In the genomic region with DNA sequence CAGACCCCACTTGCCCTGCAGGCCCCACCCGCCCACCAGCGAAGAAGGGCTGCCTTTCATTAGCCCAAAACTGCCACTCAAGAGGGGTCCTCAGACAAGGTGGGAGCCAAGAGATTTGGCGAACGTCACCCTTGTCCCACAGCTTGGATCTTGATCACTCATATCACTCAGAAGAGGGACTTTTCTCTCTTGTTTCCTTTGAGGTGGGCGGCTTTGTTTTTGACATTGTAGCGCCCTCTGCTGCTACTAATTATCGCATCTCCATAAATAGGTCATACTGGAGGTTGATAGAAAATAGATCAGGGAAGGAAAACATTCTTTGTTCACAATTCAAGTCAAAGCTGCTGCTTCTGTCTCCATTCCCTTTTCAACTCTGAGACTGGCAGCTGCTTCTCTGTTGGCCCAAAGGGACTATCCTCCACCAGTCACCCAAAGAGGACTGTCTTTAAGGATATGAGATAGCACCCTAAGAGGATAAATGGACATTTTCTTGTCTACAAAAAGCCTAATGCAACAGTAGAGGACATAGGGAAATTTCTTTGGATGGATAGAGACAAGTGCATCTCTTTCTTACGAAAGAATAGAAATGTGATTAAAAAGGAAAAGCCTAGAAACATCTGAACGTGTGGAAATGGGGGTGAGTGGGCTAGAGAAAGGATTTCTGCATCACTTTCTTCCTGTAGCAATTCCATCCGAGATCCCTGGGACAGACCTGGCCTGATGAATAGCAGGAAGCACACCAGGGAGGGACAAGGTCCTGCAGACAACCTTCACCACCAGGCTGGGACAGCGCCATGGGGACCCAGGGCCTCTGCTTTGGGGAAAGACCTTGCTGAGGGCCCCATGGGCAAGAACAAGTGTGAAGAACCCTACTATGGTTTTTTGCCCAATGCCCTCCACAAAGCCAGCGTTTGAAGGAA, we compare ENCODE assay signal across 8 cellular contexts.
A peak's percentile ranks its signal among the peaks of the same experiment; 100 is the strongest.
DNase-seq lines count a peak whose midpoint lies in the region; ATAC-seq and TF ChIP-seq lines count a peak whose summit lies in the region.

No MANE protein-coding gene starts in this region.

- H3K4me1 ChIP-seq in fibroblast of lung (ENCODE audit: control insufficient read depth, extremely low read depth, insufficient read depth, low read length) (no peaks in the 10 kb centered on the region), neuronal stem cell (ENCODE audit: control insufficient read depth in 2 of 2, insufficient read depth in 1 of 2, low read depth in 1 of 2, low read length in 2 of 2) (peaks cover 6 to 11% of the 10 kb centered on the region in 2 donors)

- no peaks in the 10 kb centered on the region for H4K20me1 ChIP-seq in fibroblast of lung (ENCODE audit: control insufficient read depth, extremely low read depth, insufficient read depth, low read length)

- no peak overlapping the region for H3K14ac ChIP-seq in neuronal stem cell (ENCODE audit: low read length)

- H3K4ac ChIP-seq in neuronal stem cell (ENCODE audit: low read length), result no peak overlapping the region

- H4K8ac ChIP-seq in neuronal stem cell (ENCODE audit: low read depth, low read length), result no peak overlapping the region

- no peak overlapping the region for H2AK5ac ChIP-seq in neuronal stem cell (ENCODE audit: low read depth, low read length)

- no peak overlapping the region for H2BK12ac ChIP-seq in neuronal stem cell (ENCODE audit: low read length)

- H2BK5ac ChIP-seq in neuronal stem cell (ENCODE audit: low read length), result no peak overlapping the region

- TF ChIP-seq CTCF in GM13977 (IDR thresholded peaks at IDR 0.05; ENCODE audit: extremely low read depth, insufficient read depth, missing control alignments) (peak; percentile 69), fibroblast of lung (conservative IDR thresholded peaks at IDR 0.05 in 1 of 2, IDR thresholded peaks at IDR 0.05 in 1 of 2; ENCODE audit: low read depth in 1 of 2, low read length in 2 of 2) (peak; percentile 22 to 55)

- WGBS in neuronal stem cell (ENCODE audit: extremely low coverage in 2 of 2, insufficient read length in 2 of 2, insufficient replicate concordance in 1 of 2), 2 donors, result no CpG with 5 or more reads among the region's 12 CpGs

- H3K27me3 ChIP-seq in fibroblast of lung (ENCODE audit: control insufficient read depth, insufficient read depth, low read length) (peaks cover 6% of the 10 kb centered on the region), neuronal stem cell (ENCODE audit: control insufficient read depth in 3 of 3, insufficient read depth in 3 of 3, low read depth in 1 of 3, low read length in 3 of 3) (no peaks in the 10 kb centered on the region)

- H3K4me3 ChIP-seq in fibroblast of lung (replicated peaks in 1 of 4; ENCODE audit: control extremely low read depth in 1 of 4, insufficient read depth in 1 of 4, low read depth in 3 of 4, low read length in 4 of 4) (no peak overlapping the region), neuronal stem cell (ENCODE audit: low read length in 2 of 2) (no peak overlapping the region)

- no peaks in the 10 kb centered on the region for H3K9me3 ChIP-seq in fibroblast of lung (ENCODE audit: control insufficient read depth, insufficient read depth, low read depth, low read length)
- no peaks in the 10 kb centered on the region for H3K9me3 ChIP-seq in neuronal stem cell (replicated peaks in 1 of 2; ENCODE audit: control insufficient read depth in 2 of 2, insufficient read depth in 1 of 2, low read depth in 1 of 2, low read length in 2 of 2)

- no peaks in the 10 kb centered on the region for H3K79me2 ChIP-seq in fibroblast of lung (ENCODE audit: control insufficient read depth, insufficient read depth, low read length)

- ATAC-seq in GM21576 (IDR thresholded peaks at IDR 0.05; ENCODE audit: unreplicated experiment), result no peak

- no peaks in the 10 kb centered on the region for H3K36me3 ChIP-seq in fibroblast of lung (ENCODE audit: control insufficient read depth, insufficient read depth, low read length)
- no peaks in the 10 kb centered on the region for H3K36me3 ChIP-seq in neuronal stem cell (replicated peaks in 1 of 2; ENCODE audit: control insufficient read depth in 2 of 2, insufficient read depth in 2 of 2, low read length in 2 of 2)

- DNase-seq in AG08396 (ENCODE audit: low spot score), result peak; percentile 24
- DNase-seq in GM13977 (ENCODE audit: low spot score), result peak; percentile 76
- DNase-seq in HT-29 (ENCODE audit: low spot score), result peak; percentile 66
- DNase-seq in RKO (ENCODE audit: low spot score), result peak; percentile 36
- peak in 1 of 2 donors; percentile 67 for DNase-seq in fibroblast of lung (ENCODE audit: low read depth in 2 of 2)
- peak; percentile 30 for DNase-seq in neuronal stem cell (ENCODE audit: low spot score)
- no peak for DNase-seq in T1000 (lab: John Stamatoyannopoulos, UW)

- no peak overlapping the region for H3K9ac ChIP-seq in fibroblast of lung (ENCODE audit: insufficient read depth, low read length)
- no peak overlapping the region for H3K9ac ChIP-seq in neuronal stem cell (ENCODE audit: low read depth, low read length, poor library complexity)

- H2BK15ac ChIP-seq in neuronal stem cell (ENCODE audit: low read length), result no peak overlapping the region

- H3K4me2 ChIP-seq in fibroblast of lung (ENCODE audit: extremely low read depth, insufficient read depth, low read length), result no peak overlapping the region
- H3K4me2 ChIP-seq in neuronal stem cell (ENCODE audit: insufficient read depth, low read length, poor library complexity, severe bottlenecking), result no peak overlapping the region

- no peak overlapping the region for H3K18ac ChIP-seq in neuronal stem cell (ENCODE audit: low read length)

- no peaks in the 10 kb centered on the region for H3K79me1 ChIP-seq in neuronal stem cell (ENCODE audit: low read depth, low read length)

- no peak overlapping the region for H2BK120ac ChIP-seq in neuronal stem cell (ENCODE audit: low read depth, low read length)

- in situ Hi-C loops in GM13977 (cut with MboI; ENCODE audit: low pct_unique_long_range_greater_than_20kb, low sequenced_read_pairs, unreplicated experiment), result loop anchor here (5.0 to 25.0 kb wide), 3 partner anchors 81 to 161 kb away; no protein-coding TSS in a partner anchor

- H2AFZ ChIP-seq in fibroblast of lung (ENCODE audit: low read length), result no peak overlapping the region
- H2AFZ ChIP-seq in neuronal stem cell (ENCODE audit: low read length), result peak overlapping the region; percentile 50

- no peak overlapping the region for H3K23ac ChIP-seq in neuronal stem cell (ENCODE audit: low read depth, low read length, poor library complexity)

- no peak overlapping the region for H3K27ac ChIP-seq in fibroblast of lung (ENCODE audit: insufficient read depth, low read length)
- no peak overlapping the region for H3K27ac ChIP-seq in neuronal stem cell (replicated peaks; ENCODE audit: low read length)

- no peak overlapping the region for H4K91ac ChIP-seq in neuronal stem cell (ENCODE audit: low read depth, low read length, poor library complexity)
